Comparison of ENCODE assay signal across 16 cellular contexts in genomic region chr3:188936597-188937107, GRCh38.
DNase-seq lines count a peak whose midpoint lies in the region; ATAC-seq, FAIRE-seq and TF ChIP-seq lines count a peak whose summit lies in the region.
"Had no signal": no experiment of that assay in that cellular context is flagged by ENCODE, and none has a peak within 500 bp of the region (broad histone marks: within the 10 kb centered on the region; RNA-seq: fewer than 3 reads in every experiment).

No MANE protein-coding gene starts in this region.

- in situ Hi-C loops in IMR-90 (cut with MboI; ENCODE audit: low sequenced_read_pairs) = no loop called here

- H3K9ac ChIP-seq in IMR-90 (ENCODE audit: low read depth, low read length) = no peak overlapping the region

- no peaks in the 10 kb centered on the region for H4K20me1 ChIP-seq in IMR-90 (ENCODE audit: insufficient read depth, low read length)

- no peak overlapping the region for H3K4me2 ChIP-seq in IMR-90 (ENCODE audit: low read depth, low read length)

- no peaks in the 10 kb centered on the region for H3K79me1 ChIP-seq in IMR-90 (ENCODE audit: low read depth in 1 of 2, low read length in 2 of 2)

- no peak overlapping the region for H2BK120ac ChIP-seq in IMR-90 (ENCODE audit: low read depth, low read length)

- TF ChIP-seq POLR2A in IMR-90 (IDR thresholded peaks at IDR 0.05; ENCODE audit: low read depth, low read length) (no peak), suprapubic skin (IDR thresholded peaks at IDR 0.05) (no peak)

- no peaks in the 10 kb centered on the region for H3K9me1 ChIP-seq in IMR-90 (ENCODE audit: insufficient read depth, low read length)

- no peak overlapping the region for H3K56ac ChIP-seq in IMR-90 (ENCODE audit: extremely low read depth, insufficient read depth, low read length)

- H3K9me3 ChIP-seq in IMR-90 (ENCODE audit: control insufficient read depth, insufficient read depth, low read length) = no peaks in the 10 kb centered on the region
- H3K9me3 ChIP-seq in suprapubic skin = no peaks in the 10 kb centered on the region
- H3K9me3 ChIP-seq: Peyer's patch had no signal

- no TSS peak for BruUV-seq in IMR-90 (replicated peaks; lab: Mats Ljungman, UMichigan)

- ATAC-seq in IMR-90 (ENCODE audit: low read depth) = no peak
- ATAC-seq in foreskin keratinocyte = peak; percentile 11

- dilution Hi-C loops in IMR-90 (cut with HindIII; ENCODE audit: low sequenced_read_pairs, unreplicated experiment) = no loop called here

- no peak overlapping the region for H2AK5ac ChIP-seq in IMR-90 (ENCODE audit: low read depth, low read length)

- H3K27ac ChIP-seq in IMR-90 (ENCODE audit: insufficient read depth, low read length) (no peak overlapping the region), foreskin keratinocyte (no peak overlapping the region), suprapubic skin (no peak overlapping the region)
- H3K27ac ChIP-seq: Peyer's patch had no signal

- POLR2A ChIA-PET in IMR-90 (lab: Charles Lee; ENCODE audit: unreplicated experiment) = no interaction called here

- no peak overlapping the region for H2BK15ac ChIP-seq in IMR-90 (ENCODE audit: low read depth, low read length)

- no peak overlapping the region for H4K8ac ChIP-seq in IMR-90 (ENCODE audit: low read depth in 2 of 2, low read length in 2 of 2)

- no peak for TF ChIP-seq CTCF in IMR-90 (conservative IDR thresholded peaks at IDR 0.05; ENCODE audit: low read depth, low read length)
- no peak for TF ChIP-seq CTCF in bronchial epithelial cell (IDR thresholded peaks at IDR 0.05; ENCODE audit: insufficient read depth, low read length, severe bottlenecking)
- TF ChIP-seq CTCF in foreskin keratinocyte (conservative IDR thresholded peaks at IDR 0.05) = peak; percentile 10
- no peak for TF ChIP-seq CTCF in suprapubic skin (IDR thresholded peaks at IDR 0.05)

- no peak overlapping the region for H2BK5ac ChIP-seq in IMR-90 (ENCODE audit: low read depth, low read length, poor library complexity, severe bottlenecking)

- H3K4me1 ChIP-seq in IMR-90 (ENCODE audit: control insufficient read depth, insufficient read depth, low read length) (0 out of 2 replicates have a peak, but pooled peaks cover 2% of the 10 kb centered on the region), foreskin keratinocyte (no peaks in the 10 kb centered on the region), suprapubic skin (peaks cover 15% of the 10 kb centered on the region)

- TF ChIP-seq EP300 in suprapubic skin (IDR thresholded peaks at IDR 0.05) = no peak

- WGBS in IMR-90 (ENCODE audit: extremely low coverage in 2 of 2, insufficient read length in 1 of 2), 2 experiments = 67% methylated on average over 1 of the region's 3 CpGs; no CpG with 5 or more reads in 1 of the 2 experiments
- 91% methylated on average over 3 of the region's 3 CpGs for WGBS in suprapubic skin

- CTCF ChIA-PET in IMR-90 (lab: Yijun Ruan, JAX) = no interaction called here

- H3K18ac ChIP-seq in IMR-90 (ENCODE audit: low read depth, low read length) = no peak overlapping the region

- H4K5ac ChIP-seq in IMR-90 (ENCODE audit: low read depth, low read length) = no peak overlapping the region

- H3K4me3 ChIP-seq in IMR-90 (ENCODE audit: insufficient read depth, low read depth, low read length) (no peak overlapping the region), bronchial epithelial cell (ENCODE audit: low read depth, low read length) (no peak overlapping the region), suprapubic skin (no peak overlapping the region)
- H3K4me3 ChIP-seq: MG63, Peyer's patch had no signal

- FAIRE-seq in bronchial epithelial cell (lab: Jason Lieb, UNC) = no peak

- intact Hi-C loops in IMR-90 (cut with micrococcal nuclease) = no loop called here

- H3K23ac ChIP-seq in IMR-90 (ENCODE audit: low read depth, low read length) = no peak overlapping the region

- H2BK20ac ChIP-seq in IMR-90 (ENCODE audit: low read depth, low read length) = no peak overlapping the region

- no peak overlapping the region for H2AK9ac ChIP-seq in IMR-90 (replicated peaks; ENCODE audit: low read depth, low read length, poor library complexity)

- H3K14ac ChIP-seq in IMR-90 (replicated peaks; ENCODE audit: low read depth, low read length) = no peak overlapping the region

- no peak for TF ChIP-seq RAD21 in IMR-90 (IDR thresholded peaks at IDR 0.05; ENCODE audit: low read length)

- H3K27me3 ChIP-seq in IMR-90 (ENCODE audit: control insufficient read depth, insufficient read depth, low read length) (no peaks in the 10 kb centered on the region), bronchial epithelial cell (ENCODE audit: control insufficient read depth, insufficient read depth, low read length) (no peaks in the 10 kb centered on the region), foreskin keratinocyte (no peaks in the 10 kb centered on the region), suprapubic skin (no peaks in the 10 kb centered on the region)
- H3K27me3 ChIP-seq: MG63, Peyer's patch had no signal

- DNase-seq in IMR-90 (peak; percentile 22), bronchial epithelial cell (ENCODE audit: low read depth) (peak; percentile 42), foreskin keratinocyte (no peak), anterior cingulate cortex (lab: John Stamatoyannopoulos, UW) (no peak), suprapubic skin (ENCODE audit: low spot score in 2 of 2) (no peak), NCI-H1105 treated with DMSO at 0.1 percent for 48 hours (lab: John Stamatoyannopoulos, UW) (no peak)
- no peak for DNase-seq in stimulated activated CD4-positive, alpha-beta T cell treated with anti-CD3 and anti-CD28 coated beads, Interleukin-2, amount 100 ng/mL, for 48 hours
- DNase-seq: ACHN, C1 segment of cervical spinal cord, DMS79 treated with DMSO at 0.1 percent for 48 hours, Kasumi-1, MG63, NCI-H1092, NCI-H2081, NCI-H446 treated with DMSO at 0.1 percent for 48 hours, Peyer's patch had no signal

- no peak overlapping the region for H2AFZ ChIP-seq in IMR-90 (replicated peaks; ENCODE audit: low read length, poor library complexity)

- H3K4ac ChIP-seq in IMR-90 (ENCODE audit: low read depth, low read length) = no peak overlapping the region

- H3K36me3 ChIP-seq in IMR-90 (ENCODE audit: control insufficient read depth, insufficient read depth, low read length) (no peaks in the 10 kb centered on the region), bronchial epithelial cell (ENCODE audit: control insufficient read depth, insufficient read depth, low read length) (no peaks in the 10 kb centered on the region), suprapubic skin (no peaks in the 10 kb centered on the region)
- H3K36me3 ChIP-seq: MG63, Peyer's patch had no signal

- no peak overlapping the region for H4K91ac ChIP-seq in IMR-90 (ENCODE audit: insufficient read depth, low read depth, low read length)

TF ChIP-seq in IMR-90, 13 proteins besides CTCF, POLR2A, EP300 and RAD21:
- TF ChIP-seq CEBPB (IDR thresholded peaks at IDR 0.05; ENCODE audit: low read depth, low read length) (no peak), CHD1 (IDR thresholded peaks at IDR 0.05; ENCODE audit: low read depth, low read length) (no peak), USF2 (IDR thresholded peaks at IDR 0.05; ENCODE audit: low read depth, low read length) (no peak), SMC3 (IDR thresholded peaks at IDR 0.05; ENCODE audit: low read depth, low read length) (no peak), NFE2L2 (IDR thresholded peaks at IDR 0.05; ENCODE audit: low read depth, low read length) (no peak), BHLHE40 (IDR thresholded peaks at IDR 0.05; ENCODE audit: low read depth, low read length) (no peak), MAZ (IDR thresholded peaks at IDR 0.05; ENCODE audit: borderline replicate concordance, low read depth, low read length) (no peak), MXI1 (IDR thresholded peaks at IDR 0.05; ENCODE audit: borderline replicate concordance, low read depth, low read length) (no peak), FOS (IDR thresholded peaks at IDR 0.05; ENCODE audit: low read depth, low read length) (no peak), RCOR1 (IDR thresholded peaks at IDR 0.05; ENCODE audit: insufficient replicate concordance, low read length) (no peak), ELK1 (IDR thresholded peaks at IDR 0.05; ENCODE audit: borderline replicate concordance, low read depth, low read length) (no peak), MAFK (IDR thresholded peaks at IDR 0.05; ENCODE audit: low read depth, low read length) (no peak), RFX5 (IDR thresholded peaks at IDR 0.05; ENCODE audit: low read depth, low read length) (no peak)
TF ChIP-seq in IMR-90: peak in this region for 0.

Comparison
In these comparisons a context has a peak if more than half of its experiments do, and no peak if none do; other contexts are left out.
1. DNase-seq: peak in IMR-90 (single experiment) and bronchial epithelial cell (single experiment); none in foreskin keratinocyte (0 of 2), anterior cingulate cortex (0 of 58), suprapubic skin (0 of 2), stimulated activated CD4-positive, alpha-beta T cell treated with anti-CD3 and anti-CD28 coated beads, Interleukin-2, amount 100 ng/mL, for 48 hours (0 of 2) and NCI-H1105 treated with DMSO at 0.1 percent for 48 hours (single experiment).